8 cellular contexts compared by ENCODE assay signal in the genomic region with DNA sequence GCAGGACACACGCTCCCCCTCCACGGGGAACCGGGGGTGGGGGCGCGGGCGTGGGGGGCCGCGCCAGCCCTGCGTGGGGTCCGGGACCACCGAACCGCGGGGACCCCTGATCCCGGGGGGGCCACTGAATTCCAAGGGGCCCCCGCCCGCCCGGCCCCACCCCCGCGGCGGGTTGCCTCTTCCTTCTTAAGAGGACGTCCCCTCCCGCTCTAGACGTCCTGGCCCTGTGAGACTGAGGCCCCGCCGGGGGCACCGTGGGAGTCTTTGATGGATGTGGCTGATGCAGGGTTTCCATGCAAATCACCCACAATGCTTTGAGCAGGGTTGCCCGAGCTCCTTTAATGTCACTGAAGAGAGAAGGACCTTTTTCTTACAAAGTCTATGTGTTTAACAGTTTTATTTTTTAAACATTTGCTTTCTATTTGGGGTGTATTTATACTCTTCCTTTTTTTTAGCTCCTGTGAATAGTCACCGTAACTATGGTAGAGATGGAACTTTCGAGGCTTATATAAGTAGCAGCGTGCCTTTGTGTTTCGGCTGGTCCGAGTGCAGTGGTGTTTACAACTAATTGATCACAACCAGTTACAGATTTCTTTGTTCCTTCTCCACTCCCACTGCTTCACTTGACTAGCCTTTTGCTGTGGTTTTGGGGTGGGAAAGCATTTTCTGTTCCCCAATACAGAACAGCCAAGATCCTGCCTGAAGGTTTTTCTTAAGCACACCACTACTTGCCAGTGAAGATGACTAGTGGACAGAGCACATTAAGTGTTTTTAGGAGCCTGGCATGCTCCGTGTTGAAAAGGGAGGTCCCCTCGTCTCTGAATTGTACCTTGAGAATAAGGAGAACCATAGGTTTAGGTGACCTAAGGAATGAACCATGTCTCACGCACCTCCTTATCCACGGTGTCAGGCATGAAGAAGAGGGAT. TPM values are rescaled to one million over a fixed set of nuclear protein-coding genes. Genes with fewer than 3 reads are reported as not detected.
DNase-seq lines count a peak whose midpoint lies in the region; ATAC-seq and TF ChIP-seq lines count a peak whose summit lies in the region.

No MANE protein-coding gene starts in this region.

- no peaks in the 10 kb centered on the region for H3K9me3 ChIP-seq in CD4-positive, alpha-beta T cell (ENCODE audit: control insufficient read depth, low read length)
- no peaks in the 10 kb centered on the region for H3K9me3 ChIP-seq in endocrine pancreas (ENCODE audit: control insufficient read depth, low read length)

- TF ChIP-seq CTCF in CD4-positive, alpha-beta T cell (IDR thresholded peaks at IDR 0.05): no peak

- peak overlapping the region; percentile 94 for H3K4me3 Mint-ChIP-seq in CD4-positive, alpha-beta T cell
- H3K4me3 Mint-ChIP-seq in activated CD8-positive, alpha-beta memory T cell treated with anti-CD3 and anti-CD28 coated beads, Interleukin-2, amount 10 ng/mL, durations not matched to agents 7 days and 5 days: peak overlapping the region; percentile 91

- peak overlapping the region; percentile 95 for H3K27ac Mint-ChIP-seq in CD4-positive, alpha-beta T cell
- peak overlapping the region; percentile 84 for H3K27ac Mint-ChIP-seq in activated CD8-positive, alpha-beta memory T cell treated with anti-CD3 and anti-CD28 coated beads, Interleukin-2, amount 10 ng/mL, durations not matched to agents 7 days and 5 days

- H3K27ac ChIP-seq in CD4-positive, alpha-beta T cell (ENCODE audit: low read depth, low read length): peak overlapping the region; percentile 45

- CTCF ChIA-PET in CD4-positive, alpha-beta T cell (lab: Charles Lee): interaction anchor here (0.8 to 2.5 kb wide), 5 partner anchors 17 to 164 kb away, joined by 3 to 11 read pairs (median 6); a partner anchor contains a TSS
- CTCF ChIA-PET in activated CD8-positive, alpha-beta memory T cell treated with anti-CD3 and anti-CD28 coated beads, Interleukin-2, amount 10 ng/mL, durations not matched to agents 7 days and 5 days (lab: Charles Lee): interaction anchor here (0.7 to 2.0 kb wide), 7 partner anchors 13 to 83 kb away, joined by 3 to 11 read pairs (median 4); no protein-coding TSS in a partner anchor

- H3K36me3 Mint-ChIP-seq in CD4-positive, alpha-beta T cell (ENCODE audit: low read depth): peaks cover 16% of the 10 kb centered on the region
- peaks cover 2% of the 10 kb centered on the region for H3K36me3 Mint-ChIP-seq in activated CD8-positive, alpha-beta memory T cell treated with anti-CD3 and anti-CD28 coated beads, Interleukin-2, amount 10 ng/mL, durations not matched to agents 7 days and 5 days

- peaks cover 5% of the 10 kb centered on the region for H3K27me3 Mint-ChIP-seq in CD4-positive, alpha-beta T cell
- H3K27me3 Mint-ChIP-seq in activated CD8-positive, alpha-beta memory T cell treated with anti-CD3 and anti-CD28 coated beads, Interleukin-2, amount 10 ng/mL, durations not matched to agents 7 days and 5 days: peaks cover 24% of the 10 kb centered on the region

- no peaks in the 10 kb centered on the region for H3K9me3 Mint-ChIP-seq in CD4-positive, alpha-beta T cell
- H3K9me3 Mint-ChIP-seq in activated CD8-positive, alpha-beta memory T cell treated with anti-CD3 and anti-CD28 coated beads, Interleukin-2, amount 10 ng/mL, durations not matched to agents 7 days and 5 days (ENCODE audit: low read depth): no peaks in the 10 kb centered on the region

- peak overlapping the region; percentile 66 for H3K4me3 ChIP-seq in endocrine pancreas (ENCODE audit: control insufficient read depth, insufficient read depth, low read length)

- intact Hi-C loops in CD4-positive, alpha-beta T cell (cut with DNase I, micrococcal nuclease): loop anchor here (1.0 to 10.0 kb wide), 5 partner anchors 19 to 441 kb away; a partner anchor contains a TSS

- POLR2A ChIA-PET in CD4-positive, alpha-beta T cell (lab: Charles Lee): interaction anchor here (1.0 to 2.7 kb wide), 9 partner anchors 17 to 285 kb away, joined by 3 to 18 read pairs (median 5); a partner anchor contains a TSS

- peaks cover 66% of the 10 kb centered on the region for H3K4me1 Mint-ChIP-seq in CD4-positive, alpha-beta T cell (ENCODE audit: low read depth)
- H3K4me1 Mint-ChIP-seq in activated CD8-positive, alpha-beta memory T cell treated with anti-CD3 and anti-CD28 coated beads, Interleukin-2, amount 10 ng/mL, durations not matched to agents 7 days and 5 days: peaks cover 50% of the 10 kb centered on the region

- ATAC-seq in CD4-positive, alpha-beta T cell (ENCODE audit: poor library complexity): peak; percentile 77
- peak; percentile 41 for ATAC-seq in GM19468 (IDR thresholded peaks at IDR 0.05; ENCODE audit: extremely low read depth, unreplicated experiment)
- peak; percentile 74 for ATAC-seq in activated CD8-positive, alpha-beta memory T cell treated with anti-CD3 and anti-CD28 coated beads, Interleukin-2, amount 10 ng/mL, durations not matched to agents 7 days and 5 days

- H3K9ac ChIP-seq in endocrine pancreas (ENCODE audit: control insufficient read depth, insufficient read depth, low read length): no peak overlapping the region

- DNase-seq in CD4-positive, alpha-beta T cell: peak; percentile 61 to 88 (median 68)
- DNase-seq in HT-29 (ENCODE audit: low spot score) (peak; percentile 93), NOMO-1 (lab: John Stamatoyannopoulos, UW; ENCODE audit: unreplicated experiment in 2 of 2) (peak; percentile 37 to 39), middle frontal gyrus (ENCODE audit: extremely low spot score, low spot score) (peak; percentile 48)
- DNase-seq in activated CD8-positive, alpha-beta memory T cell treated with anti-CD3 and anti-CD28 coated beads, Interleukin-2, amount 10 ng/mL, durations not matched to agents 7 days and 5 days: peak; percentile 89
- peak; percentile 61 to 64 for DNase-seq in stimulated activated CD8-positive, alpha-beta memory T cell treated with anti-CD3 and anti-CD28 coated beads, Interleukin-2, amount 100 ng/mL, for 1 hour (ENCODE audit: low read depth in 2 of 2)

- no peaks in the 10 kb centered on the region for H3K27me3 ChIP-seq in CD4-positive, alpha-beta T cell (ENCODE audit: control insufficient read depth, insufficient read depth, low read length)
- H3K27me3 ChIP-seq in endocrine pancreas (ENCODE audit: control insufficient read depth, insufficient read depth, low read length): no peaks in the 10 kb centered on the region

- H3K4me1 ChIP-seq in endocrine pancreas (ENCODE audit: control insufficient read depth, insufficient read depth, low read length): peaks cover 9% of the 10 kb centered on the region

- H3K36me3 ChIP-seq in endocrine pancreas (ENCODE audit: control insufficient read depth, insufficient read depth, low read length): no peaks in the 10 kb centered on the region

RNA-seq across cellular contexts. Expression of a gene that starts 44.8 kb away (rescaled TPM):
- 10 to 100 TPM; 19.5 to 19.9 TPM for total RNA-seq in CD4-positive, alpha-beta T cell
- total RNA-seq in HT-29 (2014; rRNA removed; shearing (Covaris generic)): 327 and 331 TPM in 2 replicates
- total RNA-seq in activated CD8-positive, alpha-beta memory T cell treated with anti-CD3 and anti-CD28 coated beads, Interleukin-2, amount 10 ng/mL, durations not matched to agents 7 days and 5 days: 10 to 100 TPM; 82.3 to 99.4 TPM

Comparison
In these comparisons a context has a peak if more than half of its experiments do, and no peak if none do; other contexts are left out.
1. Peak in every context shown above with its lines: DNase-seq, ATAC-seq, H3K4me3 ChIP-seq and H3K27ac ChIP-seq.
2. DNase-seq: peak in every context shown above with its lines; median percentile 93 in HT-29; 89 in activated CD8-positive, alpha-beta memory T cell treated with anti-CD3 and anti-CD28 coated beads, Interleukin-2, amount 10 ng/mL, durations not matched to agents 7 days and 5 days; 68 in CD4-positive, alpha-beta T cell; 62 in stimulated activated CD8-positive, alpha-beta memory T cell treated with anti-CD3 and anti-CD28 coated beads, Interleukin-2, amount 100 ng/mL, for 1 hour; 48 in middle frontal gyrus; 38 in NOMO-1.